ENCODE assay signal across 8 cellular contexts in the genomic region with DNA sequence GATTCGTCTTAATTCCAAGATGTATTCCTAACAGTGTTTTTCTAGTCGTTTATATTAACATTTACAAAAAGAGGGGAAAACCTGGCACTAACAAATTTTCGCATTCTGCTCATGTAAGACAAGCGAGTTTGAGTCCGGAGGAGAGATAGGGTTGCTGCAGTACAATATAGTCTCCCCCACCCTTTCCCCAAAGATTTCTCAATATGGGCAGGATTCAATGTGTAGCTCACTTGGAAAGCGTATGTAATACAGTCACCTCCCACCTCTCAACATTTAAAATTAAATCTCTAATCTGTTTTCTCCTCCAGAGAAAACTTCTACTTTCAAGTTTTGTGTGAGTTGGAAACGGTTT. TPM values are rescaled to one million over a fixed set of nuclear protein-coding genes. Genes with fewer than 3 reads are reported as not detected.
DNase-seq lines count a peak whose midpoint lies in the region; ATAC-seq, FAIRE-seq and TF ChIP-seq lines count a peak whose summit lies in the region.

No MANE protein-coding gene starts in this region.

- peak; percentile 28 to 34 for ATAC-seq in naive thymus-derived CD8-positive, alpha-beta T cell
- ATAC-seq in HG02885 (IDR thresholded peaks at IDR 0.05; ENCODE audit: poor library complexity, unreplicated experiment) = no peak

- H3K4me3 ChIP-seq in SU-DHL-6 (ENCODE audit: insufficient read depth, low read length, poor library complexity, severe bottlenecking) (no peak overlapping the region), esophagus (ENCODE audit: low read depth in 1 of 2, low read length in 2 of 2) (peak overlapping the region; percentile 63 to 82)

- H3K4me1 ChIP-seq in esophagus (ENCODE audit: control insufficient read depth in 2 of 2, insufficient read depth in 2 of 2, low read length in 1 of 2) = no peaks in the 10 kb centered on the region

- peaks cover 9% of the 10 kb centered on the region; the same call in 1 of the 2 replicates for H3F3A ChIP-seq in SU-DHL-6 (ENCODE audit: insufficient read depth)

- H3K27me3 Mint-ChIP-seq in naive thymus-derived CD8-positive, alpha-beta T cell = peaks cover 0 to 2% (median 0%) of the 10 kb centered on the region in 5 donors

- peak overlapping the region; percentile 76 to 88 (median 82) for H3K4me3 Mint-ChIP-seq in naive thymus-derived CD8-positive, alpha-beta T cell

- H3K27ac ChIP-seq in SU-DHL-6 (ENCODE audit: low read depth, low read length) (no peak overlapping the region), esophagus (ENCODE audit: low read depth in 2 of 2, low read length in 1 of 2) (peak overlapping the region; percentile 89 to 93)

- no peaks in the 10 kb centered on the region for H3K36me3 Mint-ChIP-seq in naive thymus-derived CD8-positive, alpha-beta T cell

- DNase-seq in NCI-H82 (lab: John Stamatoyannopoulos, UW) (peak; percentile 39), NCI-H82 treated with DMSO at 0.1 percent for 48 hours (lab: John Stamatoyannopoulos, UW; ENCODE audit: unreplicated experiment) (no peak), AG08396 (ENCODE audit: low spot score) (no peak), urothelium cell line (ENCODE audit: low spot score) (no peak)
- DNase-seq in naive thymus-derived CD8-positive, alpha-beta T cell = no peak

- peak overlapping the region in 9 of 10 donors; percentile 14 to 85 (median 29) for H3K27ac Mint-ChIP-seq in naive thymus-derived CD8-positive, alpha-beta T cell

- H3K4me2 ChIP-seq in SU-DHL-6 (ENCODE audit: low read depth, low read length, poor library complexity, severe bottlenecking) = peak overlapping the region; percentile 56

- no peaks in the 10 kb centered on the region for H3K79me2 ChIP-seq in SU-DHL-6 (ENCODE audit: insufficient read depth, low read length)

- peaks cover 38% of the 10 kb centered on the region; the same call in 1 of the 2 replicates for H4K20me1 ChIP-seq in SU-DHL-6 (ENCODE audit: low read depth, low read length)

- H3K27me3 ChIP-seq in SU-DHL-6 (ENCODE audit: low read length) (no peaks in the 10 kb centered on the region), esophagus (ENCODE audit: control insufficient read depth in 1 of 2, insufficient read depth in 2 of 2, low read length in 2 of 2) (no peaks in the 10 kb centered on the region)

- no peaks in the 10 kb centered on the region for H3K9me3 ChIP-seq in SU-DHL-6 (ENCODE audit: insufficient read depth, low read length)
- H3K9me3 ChIP-seq in esophagus (ENCODE audit: control insufficient read depth in 2 of 2, insufficient read depth in 1 of 2, low read depth in 1 of 2, low read length in 1 of 2) = no peaks in the 10 kb centered on the region

- no peaks in the 10 kb centered on the region for H3K36me3 ChIP-seq in SU-DHL-6 (ENCODE audit: low read length)
- no peaks in the 10 kb centered on the region for H3K36me3 ChIP-seq in esophagus (ENCODE audit: control insufficient read depth in 2 of 2, insufficient read depth in 2 of 2, low read length in 1 of 2)

- no peak for TF ChIP-seq CTCF in SU-DHL-6 (IDR thresholded peaks at IDR 0.05; ENCODE audit: insufficient read depth, low read length, poor library complexity, severe bottlenecking)

- H3K4me1 Mint-ChIP-seq in naive thymus-derived CD8-positive, alpha-beta T cell = peaks cover 0 to 29% (median 9%) of the 10 kb centered on the region in 4 donors

- H3K9me2 ChIP-seq in SU-DHL-6 (replicated peaks; ENCODE audit: insufficient read depth, low read length) = no peaks in the 10 kb centered on the region

- H3K9ac ChIP-seq in SU-DHL-6 (ENCODE audit: low read length) = peak overlapping the region; percentile 6; the same call in 1 of the 2 replicates

- POLR2A ChIA-PET in naive thymus-derived CD8-positive, alpha-beta T cell (lab: Charles Lee) = no interaction called here

- H3K9me3 Mint-ChIP-seq in naive thymus-derived CD8-positive, alpha-beta T cell = no peaks in the 10 kb centered on the region

- FAIRE-seq in urothelium cell line (lab: Jason Lieb, UNC) = no peak

- WGBS in esophagus, 2 donors = 7 to 10% methylated on average over 7 of the region's 7 CpGs

- no peak overlapping the region for H2AFZ ChIP-seq in SU-DHL-6 (ENCODE audit: low read depth, low read length, severe bottlenecking)

RNA-seq across cellular contexts. Expression of gene CMSS1, which starts 57.9 kb away (rescaled TPM):
- 10 to 100 TPM; 15.5 to 17.9 TPM for polyA plus RNA-seq in esophagus
- 10 to 100 TPM; 18.9 to 20.2 TPM for total RNA-seq in naive thymus-derived CD8-positive, alpha-beta T cell
- 10 to 100 TPM; 29.7 to 32.4 (median 32.3) TPM for polyA plus RNA-seq in naive thymus-derived CD8-positive, alpha-beta T cell
